In genomic region chr14:89953602-89954001, GRCh38 we compare ENCODE assay signal across 10 cellular contexts. TPM values are rescaled to one million over a fixed set of nuclear protein-coding genes. Genes with fewer than 3 reads are reported as not detected.
DNase-seq lines count a peak whose midpoint lies in the region; ATAC-seq, FAIRE-seq and TF ChIP-seq lines count a peak whose summit lies in the region.
"Had no signal": no experiment of that assay in that cellular context is flagged by ENCODE, and none has a peak within 500 bp of the region (broad histone marks: within the 10 kb centered on the region; RNA-seq: fewer than 3 reads in every experiment).

No MANE protein-coding gene starts in this region.

- no peak for FAIRE-seq in GM12878 (lab: Jason Lieb, UNC)

- RAD21 ChIA-PET in GM12878 (lab: Charles Lee; ENCODE audit: unreplicated experiment) = no interaction called here

- TF ChIP-seq POLR2A in GM12878 (IDR thresholded peaks at IDR 0.05; ENCODE audit: low read depth, low read length) = no peak

- peaks cover 2 to 28% (median 4%) of the 10 kb centered on the region in 3 donors for H3K36me3 Mint-ChIP-seq in CD8-positive, alpha-beta memory T cell
- H3K36me3 Mint-ChIP-seq in naive thymus-derived CD8-positive, alpha-beta T cell = peaks cover 0 to 18% (median 8%) of the 10 kb centered on the region in 3 donors

- H4K20me1 ChIP-seq in GM12878 (ENCODE audit: control insufficient read depth, insufficient read depth) = no peaks in the 10 kb centered on the region

- peak overlapping the region; percentile 79 for H3K9ac ChIP-seq in GM12878 (ENCODE audit: control insufficient read depth, insufficient read depth, low read length)

- no peak for ATAC-seq in GM12878
- no peak for ATAC-seq in naive thymus-derived CD8-positive, alpha-beta T cell
- no peak for ATAC-seq in GM21447 (IDR thresholded peaks at IDR 0.05; ENCODE audit: unreplicated experiment)

- peak overlapping the region; percentile 38 to 97 (median 94) for H3K4me3 Mint-ChIP-seq in CD8-positive, alpha-beta memory T cell
- peak overlapping the region in 9 of 10 donors; percentile 81 to 98 (median 96) for H3K4me3 Mint-ChIP-seq in naive thymus-derived CD8-positive, alpha-beta T cell

- TF ChIP-seq CTCF in GM12878 (IDR thresholded peaks at IDR 0.05 in 2 of 3, conservative IDR thresholded peaks at IDR 0.05 in 1 of 3; ENCODE audit: control insufficient read depth in 2 of 3, extremely low read depth in 1 of 3, insufficient read depth in 1 of 3, low read depth in 3 of 3, low read length in 3 of 3) = no peak

- no peaks in the 10 kb centered on the region for H3K27me3 ChIP-seq in CD8-positive, alpha-beta memory T cell (ENCODE audit: insufficient read depth, low read length, poor library complexity, severe bottlenecking)
- H3K27me3 ChIP-seq in GM12878 (replicated peaks in 1 of 2; ENCODE audit: control insufficient read depth in 2 of 2, insufficient read depth in 2 of 2, low read length in 1 of 2) = no peaks in the 10 kb centered on the region
- H3K27me3 ChIP-seq: esophagus muscularis mucosa had no signal

- H3K27me3 Mint-ChIP-seq in CD8-positive, alpha-beta memory T cell = no peaks in the 10 kb centered on the region
- no peaks in the 10 kb centered on the region for H3K27me3 Mint-ChIP-seq in naive thymus-derived CD8-positive, alpha-beta T cell

- H3K36me3 ChIP-seq in CD8-positive, alpha-beta memory T cell (ENCODE audit: insufficient read depth, low read length) = no peaks in the 10 kb centered on the region
- peaks cover 0 to 8% of the 10 kb centered on the region in 2 experiments; a peak in 1 of 4 replicates for H3K36me3 ChIP-seq in GM12878 (ENCODE audit: control insufficient read depth in 2 of 2, insufficient read depth in 2 of 2, low read length in 1 of 2)

- SMC1A ChIA-PET in GM12878 (lab: Charles Lee; ENCODE audit: uncharacterized antibody, unreplicated experiment) = interaction anchor here (0.6 to 1.0 kb wide), 3 partner anchors 16 to 24 kb away, joined by 3 to 4 read pairs (median 3); no protein-coding TSS in a partner anchor

- peak overlapping the region in 6 of 8 donors; percentile 23 to 99 (median 96) for H3K27ac Mint-ChIP-seq in CD8-positive, alpha-beta memory T cell
- peak overlapping the region in 6 of 10 donors; percentile 41 to 99 (median 96) for H3K27ac Mint-ChIP-seq in naive thymus-derived CD8-positive, alpha-beta T cell

- peaks cover 27% of the 10 kb centered on the region for H3K79me2 ChIP-seq in GM12878 (ENCODE audit: control insufficient read depth, insufficient read depth, low read length)

- intact Hi-C loops in GM12878 (cut with micrococcal nuclease; ENCODE audit: unreplicated experiment) = loop anchor here (2.0 to 10.0 kb wide), 2 partner anchors 429 to 1959 kb away; partner anchors contain the start of gene GALC

- no peak overlapping the region for H3K4me3 ChIP-seq in CD8-positive, alpha-beta memory T cell (ENCODE audit: low read length)
- H3K4me3 ChIP-seq in Jurkat, Clone E6-1 (ENCODE audit: low read length) = peak overlapping the region; percentile 75
- peak overlapping the region; percentile 65 for H3K4me3 ChIP-seq in GM12878

- in situ Hi-C loops in GM12878 (cut with MboI) = no loop called here

- no TSS peak for BruUV-seq in GM12878 (replicated peaks; lab: Mats Ljungman, UMichigan)

- no peak overlapping the region for H2AFZ ChIP-seq in GM12878 (ENCODE audit: control insufficient read depth, low read depth, low read length)

- TF ChIP-seq EP300 in GM12878 (IDR thresholded peaks at IDR 0.05; ENCODE audit: borderline replicate concordance in 1 of 2, control insufficient read depth in 1 of 2, low read depth in 2 of 2, low read length in 2 of 2) = no peak

- H3K4me1 Mint-ChIP-seq in CD8-positive, alpha-beta memory T cell = peaks cover 36 to 45% (median 38%) of the 10 kb centered on the region in 3 donors
- H3K4me1 Mint-ChIP-seq in naive thymus-derived CD8-positive, alpha-beta T cell = peaks cover 14 to 42% (median 36%) of the 10 kb centered on the region in 4 donors

- CTCF ChIA-PET in CD8-positive, alpha-beta memory T cell (lab: Charles Lee) = interaction anchor here (0.6 kb wide), 1 partner anchor 788 kb away, joined by 3 read pairs; no protein-coding TSS in a partner anchor
- CTCF ChIA-PET in GM12878 (lab: Yijun Ruan, JAX) = interaction anchor here (0.6 to 2.8 kb wide), 2 partner anchors 15 to 20 kb away, joined by 4 to 16 read pairs; no protein-coding TSS in a partner anchor

- no peak for TF ChIP-seq RAD21 in GM12878 (IDR thresholded peaks at IDR 0.05; ENCODE audit: insufficient read depth, low read depth, low read length)

- no peak overlapping the region for H3K27ac ChIP-seq in CD8-positive, alpha-beta memory T cell (ENCODE audit: low read depth, low read length)
- H3K27ac ChIP-seq in GM12878 (ENCODE audit: control insufficient read depth, insufficient read depth) = peak overlapping the region; percentile 73; the same call in 1 of the 2 replicates

- H3K4me1 ChIP-seq in CD8-positive, alpha-beta memory T cell (ENCODE audit: insufficient read depth, low read length) = peaks cover 31% of the 10 kb centered on the region
- peaks cover 6% of the 10 kb centered on the region for H3K4me1 ChIP-seq in GM12878 (ENCODE audit: control insufficient read depth, insufficient read depth, low read length)

- POLR2A ChIA-PET in CD8-positive, alpha-beta memory T cell (lab: Charles Lee) = no interaction called here
- POLR2A ChIA-PET in GM12878 (lab: Charles Lee) = interaction anchor here (1.3 kb wide), 1 partner anchor 13 kb away, joined by 3 read pairs; no protein-coding TSS in a partner anchor
- POLR2A ChIA-PET in naive thymus-derived CD8-positive, alpha-beta T cell (lab: Charles Lee) = interaction anchor here (0.6 to 1.3 kb wide), 2 partner anchors 8 to 20 kb away, joined by 3 to 5 read pairs; no protein-coding TSS in a partner anchor

- DNase-seq in CD8-positive, alpha-beta memory T cell = no peak
- DNase-seq in Jurkat, Clone E6-1 (ENCODE audit: low read depth, low spot score) = no peak
- DNase-seq in GM12878 (ENCODE audit: low read depth, low spot score) (no peak), DMS53 (lab: John Stamatoyannopoulos, UW) (no peak), anterior cingulate cortex (lab: John Stamatoyannopoulos, UW) (no peak)
- no peak for DNase-seq in naive thymus-derived CD8-positive, alpha-beta T cell
- DNase-seq in stimulated activated CD4-positive, alpha-beta T cell treated with anti-CD3 and anti-CD28 coated beads, Interleukin-2, amount 100 ng/mL, for 24 hours = no peak
- DNase-seq: HCEC 1CT had no signal

- WGBS in GM12878 (ENCODE audit: insufficient coverage, insufficient replicate concordance, low lambda C conversion rate, missing lambda C conversion rate) = 27% methylated on average over 1 of the region's 1 CpG

- H3K9me3 Mint-ChIP-seq in CD8-positive, alpha-beta memory T cell = no peaks in the 10 kb centered on the region
- H3K9me3 Mint-ChIP-seq in naive thymus-derived CD8-positive, alpha-beta T cell = no peaks in the 10 kb centered on the region

- H3K4me2 ChIP-seq in GM12878 (ENCODE audit: control insufficient read depth, insufficient read depth) = peak overlapping the region; percentile 77

- no peaks in the 10 kb centered on the region for H3K9me3 ChIP-seq in CD8-positive, alpha-beta memory T cell (ENCODE audit: low read length)
- peaks cover 7% of the 10 kb centered on the region; the same call in 1 of the 3 replicates for H3K9me3 ChIP-seq in GM12878 (replicated peaks; ENCODE audit: control insufficient read depth, insufficient read depth, low read length)
- H3K9me3 ChIP-seq: esophagus muscularis mucosa had no signal

RNA-seq across cellular contexts. Expression of gene EFCAB11, which starts 0.9 kb away (rescaled TPM):
- total RNA-seq in CD8-positive, alpha-beta memory T cell = 10 to 100 TPM in 1 of 2 experiments, 1 to 10 TPM in 1; 9.8 to 12.1 TPM
- 2.0 TPM for polyA plus RNA-seq in CD8-positive, alpha-beta memory T cell
- polyA plus RNA-seq in Jurkat, Clone E6-1 (2012; ENCODE audit: insufficient read depth, insufficient read length) = 13.8 TPM
- 48.0 and 50.5 TPM in 2 replicates for total RNA-seq in GM12878 (2013; cell fraction: nucleolus; rRNA removed)
- total RNA-seq in GM12878 (2014; rRNA removed) (8.6 and 11.3 TPM in 2 replicates), GM12878 (2014; rRNA removed; fragmentation: Illumina TruSeq; extraction: Trizol) (15.7 and 16.8 TPM in 2 replicates), GM12878 (2021) (10.3 and 11.5 TPM in 2 replicates)
- polyA plus RNA-seq in GM12878 (2011; ENCODE audit: low read depth) = 10.5 TPM
- polyA plus RNA-seq in GM12878 (2011; rRNA removed) (20.4 and 31.2 TPM in 2 replicates), GM12878 (2014; fragmentation: Illumina TruSeq; extraction: Trizol) (14.8 and 18.2 TPM in 2 replicates), GM12878 (2014; fragmentation: Nextera tagmentation; extraction: Ambion mirVana) (10 to 100 TPM; 35.8 to 37.4 TPM), GM12878 (2014; rRNA removed) (10.3 and 12.4 TPM in 2 replicates), GM12878 (2016; fragmentation: Nextera tagmentation; extraction: Ambion mirVana) (10 to 100 TPM; 25.6 to 30.7 TPM)
- polyA plus RNA-seq in GM12878 (2011; cell fraction: cytosol; rRNA removed) = 6.2 and 6.7 TPM in 2 replicates
- polyA plus RNA-seq in GM12878 (2011; cell fraction: nucleus; rRNA removed) = 6.0 and 8.0 TPM in 2 replicates
- polyA plus RNA-seq in GM12878 (2012) = 12.3 and 13.0 TPM in 2 replicates
- 7.5 and 9.2 TPM in 2 replicates for polyA minus RNA-seq in GM12878 (2011; rRNA and poly(A)+ RNA removed)
- polyA minus RNA-seq in GM12878 (2011; cell fraction: cytosol; rRNA and poly(A)+ RNA removed) = 1.9 and 6.3 TPM in 2 replicates
- polyA minus RNA-seq in GM12878 (2011; cell fraction: nucleus; rRNA and poly(A)+ RNA removed) = 6.9 and 10.1 TPM in 2 replicates
- 1 to 10 TPM; 2.4 to 2.8 TPM for total RNA-seq in naive thymus-derived CD8-positive, alpha-beta T cell
- polyA plus RNA-seq in naive thymus-derived CD8-positive, alpha-beta T cell = 1 to 10 TPM; 1.2 to 6.8 (median 2.7) TPM

RNA-seq across cellular contexts. Expression of gene TDP1, which starts 2.1 kb away (rescaled TPM):
- total RNA-seq in CD8-positive, alpha-beta memory T cell = 10 to 100 TPM; 82.2 to 84.2 TPM
- polyA plus RNA-seq in CD8-positive, alpha-beta memory T cell = 38.7 TPM
- polyA plus RNA-seq in Jurkat, Clone E6-1 (2012; ENCODE audit: insufficient read depth, insufficient read length) = 61.8 TPM
- total RNA-seq in GM12878 (2013; cell fraction: nucleolus; rRNA removed) = 135 and 143 TPM in 2 replicates
- total RNA-seq in GM12878 (2014; rRNA removed) (54.4 and 58.3 TPM in 2 replicates), GM12878 (2014; rRNA removed; fragmentation: Illumina TruSeq; extraction: Trizol) (52.0 and 52.4 TPM in 2 replicates), GM12878 (2021) (55.1 and 56.1 TPM in 2 replicates)
- polyA plus RNA-seq in GM12878 (2011; ENCODE audit: low read depth) = 23.7 TPM
- polyA plus RNA-seq in GM12878 (2011; rRNA removed) (58.4 and 63.1 TPM in 2 replicates), GM12878 (2014; fragmentation: Illumina TruSeq; extraction: Trizol) (53.8 and 61.3 TPM in 2 replicates), GM12878 (2014; fragmentation: Nextera tagmentation; extraction: Ambion mirVana) (10 to 100 TPM; 40.2 to 41.5 TPM), GM12878 (2014; rRNA removed) (35.5 and 40.4 TPM in 2 replicates), GM12878 (2016; fragmentation: Nextera tagmentation; extraction: Ambion mirVana) (10 to 100 TPM; 57.9 to 60.4 TPM)
- polyA plus RNA-seq in GM12878 (2011; cell fraction: cytosol; rRNA removed) = 54.8 and 59.0 TPM in 2 replicates
- polyA plus RNA-seq in GM12878 (2011; cell fraction: nucleus; rRNA removed) = 55.2 and 55.4 TPM in 2 replicates
- 24.3 and 32.2 TPM in 2 replicates for polyA plus RNA-seq in GM12878 (2012)
- 78.4 and 80.4 TPM in 2 replicates for polyA minus RNA-seq in GM12878 (2011; rRNA and poly(A)+ RNA removed)
- polyA minus RNA-seq in GM12878 (2011; cell fraction: cytosol; rRNA and poly(A)+ RNA removed) = 19.9 and 21.1 TPM in 2 replicates
- 49.0 and 59.4 TPM in 2 replicates for polyA minus RNA-seq in GM12878 (2011; cell fraction: nucleus; rRNA and poly(A)+ RNA removed)
- total RNA-seq in naive thymus-derived CD8-positive, alpha-beta T cell = 10 to 100 TPM; 53.7 to 54.5 TPM
- 10 to 100 TPM; 36.7 to 46.4 (median 44.0) TPM for polyA plus RNA-seq in naive thymus-derived CD8-positive, alpha-beta T cell
